15 cellular contexts compared by ENCODE assay signal in genomic region chr6:111880181-111880944, GRCh38. TPM values are rescaled to one million over a fixed set of nuclear protein-coding genes. Genes with fewer than 3 reads are reported as not detected.
DNase-seq lines count a peak whose midpoint lies in the region; ATAC-seq and TF ChIP-seq lines count a peak whose summit lies in the region.
"Had no signal": no experiment of that assay in that cellular context is flagged by ENCODE, and none has a peak within 500 bp of the region (broad histone marks: within the 10 kb centered on the region; RNA-seq: fewer than 3 reads in every experiment).

No MANE protein-coding gene starts in this region.

- H3K4me3 ChIP-seq in A673 (ENCODE audit: low read depth, low read length, poor library complexity, severe bottlenecking) (no peak overlapping the region), Karpas-422 (ENCODE audit: low read length) (no peak overlapping the region)
- H3K4me3 ChIP-seq: gastrocnemius medialis, testis had no signal

- intact Hi-C loops in A673 (cut with micrococcal nuclease; ENCODE audit: unreplicated experiment), result loop anchor here (10.0 kb wide), 1 partner anchor 156 kb away; no protein-coding TSS in a partner anchor

- no peaks in the 10 kb centered on the region for H3K4me1 ChIP-seq in A673 (ENCODE audit: insufficient read depth, low read length, poor library complexity, severe bottlenecking)
- no peaks in the 10 kb centered on the region for H3K4me1 ChIP-seq in foreskin keratinocyte
- H3K4me1 ChIP-seq in Karpas-422 (ENCODE audit: low read length), result no peaks in the 10 kb centered on the region
- H3K4me1 ChIP-seq: gastrocnemius medialis, testis had no signal

- H3K4me2 ChIP-seq in Karpas-422 (ENCODE audit: low read depth, low read length, poor library complexity, severe bottlenecking), result no peak overlapping the region

- CTCF ChIA-PET in A673 (lab: Charles Lee), result no interaction called here
- CTCF ChIA-PET in HEK293T (lab: Yijun Ruan, JAX), result interaction anchor here (0.7 kb wide), 1 partner anchor 183 kb away, joined by 3 read pairs; no protein-coding TSS in a partner anchor

- ATAC-seq in foreskin keratinocyte (peak; percentile 68), GM21825 (IDR thresholded peaks at IDR 0.05; ENCODE audit: unreplicated experiment) (no peak), HG02642 (IDR thresholded peaks at IDR 0.05; ENCODE audit: poor library complexity, unreplicated experiment) (no peak)
- ATAC-seq: gastrocnemius medialis; natural killer cell treated with Interleukin-12 subunit alpha and Interleukin-12 subunit beta and Interleukin-15 and Interleukin-18, amount 100 ng/mL, for 72 hours had no signal

- BruUV-seq in A673 (replicated peaks; lab: Mats Ljungman, UMichigan), result no TSS peak

- POLR2A ChIA-PET in A673 (lab: Charles Lee; ENCODE audit: low non-redundant PET), result no interaction called here
- POLR2A ChIA-PET in HEK293T (lab: Yijun Ruan, JAX), result no interaction called here

- no peaks in the 10 kb centered on the region for H3K9me3 ChIP-seq in A673 (ENCODE audit: low read depth, low read length, poor library complexity, severe bottlenecking)
- no peaks in the 10 kb centered on the region for H3K9me3 ChIP-seq in Karpas-422 (ENCODE audit: low read length)
- H3K9me3 ChIP-seq: gastrocnemius medialis, testis had no signal

- DNase-seq in A673 (ENCODE audit: low spot score) (peak; percentile 18), HT1080 (ENCODE audit: low read depth) (peak; percentile 40), astrocyte of the hippocampus (ENCODE audit: low read depth, low spot score) (peak; percentile 50), foreskin keratinocyte (peak; percentile 30 to 75), Karpas-422 (no peak), HEK293T (ENCODE audit: extremely low spot score) (no peak)
- DNase-seq: activated CD4-positive, alpha-beta memory T cell treated with anti-CD3 and anti-CD28 coated beads for 36 hours; anterior cingulate cortex; gastrocnemius medialis; NCI-H1092 treated with DMSO at 0.1 percent for 48 hours; stimulated activated CD4-positive, alpha-beta T cell treated with anti-CD3 and anti-CD28 coated beads, Interleukin-1b, Interleukin-23, amount 100 ng/mL, for 48 hours; testis had no signal

- H3K27ac ChIP-seq in A673 (ENCODE audit: low read depth, low read length, poor library complexity, severe bottlenecking) (no peak overlapping the region), foreskin keratinocyte (no peak overlapping the region), Karpas-422 (ENCODE audit: low read length) (no peak overlapping the region)
- H3K27ac ChIP-seq: gastrocnemius medialis, testis had no signal

- H3K9ac ChIP-seq in Karpas-422 (ENCODE audit: low read length), result no peak overlapping the region

- H3K79me2 ChIP-seq in Karpas-422 (ENCODE audit: low read length), result no peaks in the 10 kb centered on the region

- H3K27me3 ChIP-seq in A673 (replicated peaks; ENCODE audit: insufficient read depth, low read depth, low read length, poor library complexity) (peaks cover 2% of the 10 kb centered on the region), foreskin keratinocyte (no peaks in the 10 kb centered on the region), Karpas-422 (ENCODE audit: low read length) (no peaks in the 10 kb centered on the region)
- H3K27me3 ChIP-seq: testis had no signal

- TF ChIP-seq CTCF in A673 (conservative IDR thresholded peaks at IDR 0.05; ENCODE audit: low read depth, low read length), result no peak
- no peak for TF ChIP-seq CTCF in foreskin keratinocyte (conservative IDR thresholded peaks at IDR 0.05)

- H4K20me1 ChIP-seq in Karpas-422 (ENCODE audit: insufficient read depth, low read depth, low read length), result no peaks in the 10 kb centered on the region

- no peak overlapping the region for H2AFZ ChIP-seq in Karpas-422 (ENCODE audit: low read length)

- H3K9me2 ChIP-seq in Karpas-422 (replicated peaks; ENCODE audit: insufficient read depth, low read length), result no peaks in the 10 kb centered on the region

- H3K36me3 ChIP-seq in A673 (ENCODE audit: insufficient read depth, low read length, poor library complexity, severe bottlenecking) (no peaks in the 10 kb centered on the region), Karpas-422 (ENCODE audit: insufficient read depth, low read length) (no peaks in the 10 kb centered on the region)
- H3K36me3 ChIP-seq: gastrocnemius medialis had no signal

TF ChIP-seq in HEK293T, 16 proteins besides CTCF, POLR2A, EP300 and RAD21:
- TF ChIP-seq ARNT (IDR thresholded peaks at IDR 0.05), result no peak
- TF ChIP-seq SUZ12 (IDR thresholded peaks at IDR 0.05), result no peak
- TF ChIP-seq HDGF (IDR thresholded peaks at IDR 0.05; ENCODE audit: borderline replicate concordance), result no peak
- TF ChIP-seq FOXM1 (IDR thresholded peaks at IDR 0.05; ENCODE audit: borderline replicate concordance), result no peak

RNA-seq across cellular contexts. Expression of gene FYN, which starts 7.1 kb away (rescaled TPM):
- total RNA-seq in A673 (2021) (34.3 and 46.7 TPM in 2 replicates), foreskin keratinocyte (46.4 and 61.1 TPM in 2 replicates)
- 50.2 and 54.8 TPM in 2 replicates for total RNA-seq in HT1080 (2014; rRNA removed; shearing (Covaris generic))
- 76.1 and 85.4 TPM in 2 replicates for polyA plus RNA-seq in HT1080 (2015; cell fraction: cytosol; rRNA removed)
- polyA plus RNA-seq in HT1080 (2015; cell fraction: nucleus; rRNA removed), result 88.9 and 93.9 TPM in 2 replicates
- polyA plus RNA-seq in foreskin keratinocyte, result 37.8 and 42.4 TPM in 2 replicates
- total RNA-seq in Karpas-422 (2014; rRNA removed; shearing (Covaris generic); ENCODE audit: low replicate concordance), result 249 and 311 TPM in 2 replicates

Comparison
In these comparisons a context has a peak if more than half of its experiments do, and no peak if none do; other contexts are left out.
1. DNase-seq: peak in A673 (single experiment), HT1080 (single experiment), astrocyte of the hippocampus (single experiment) and foreskin keratinocyte (2 of 2); none in Karpas-422 (single experiment) and HEK293T (single experiment).